In the genomic region with DNA sequence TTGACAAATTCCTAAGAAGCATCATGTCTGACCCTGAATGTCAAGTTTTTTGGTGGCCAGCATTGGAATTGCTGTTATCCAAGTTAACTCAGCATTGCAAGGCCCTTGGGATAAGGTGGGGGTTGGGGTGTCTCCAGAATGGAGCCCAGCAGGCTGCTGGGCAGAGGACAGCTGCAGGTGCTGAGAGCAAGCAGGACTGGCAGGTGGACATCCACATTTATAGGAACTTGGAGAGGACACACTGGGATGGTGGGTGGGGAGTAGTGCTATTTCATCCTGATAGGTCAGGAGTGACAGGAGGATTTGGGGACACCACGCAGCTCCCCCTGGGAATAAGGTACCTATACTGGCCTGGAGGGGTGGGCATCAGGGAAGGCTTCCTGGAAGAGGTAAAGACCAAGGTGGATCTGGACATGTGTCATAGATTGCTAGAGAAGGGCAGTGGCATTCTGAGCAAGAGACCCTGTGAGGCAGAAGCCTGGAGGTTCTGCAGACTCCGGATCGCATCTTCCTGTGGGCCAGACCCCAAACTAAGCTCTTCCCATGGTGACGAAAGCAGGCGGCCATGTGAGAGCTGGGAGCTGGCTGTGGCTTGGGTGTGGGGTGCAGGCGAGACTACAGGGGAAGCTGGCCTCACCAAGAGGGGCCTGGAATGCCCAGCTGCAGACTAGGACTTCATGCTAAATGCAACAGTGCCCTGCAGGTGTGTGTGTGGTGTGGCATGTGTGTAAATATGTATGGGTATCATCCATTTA, we compare ENCODE assay signal across 14 cellular contexts.
"Had no signal": no experiment of that assay in that cellular context is flagged by ENCODE, and none has a peak within 500 bp of the region (broad histone marks: within the 10 kb centered on the region; RNA-seq: fewer than 3 reads in every experiment).

No MANE protein-coding gene starts in this region.

- H3K27ac Mint-ChIP-seq: activated CD4-positive, alpha-beta memory T cell treated with anti-CD3 and anti-CD28 coated beads for 36 hours; activated CD4-positive, alpha-beta T cell treated with anti-CD3 and anti-CD28 coated beads for 36 hours; activated CD8-positive, alpha-beta memory T cell treated with anti-CD3 and anti-CD28 coated beads, Interleukin-2, amount 10 ng/mL, durations not matched to agents 7 days and 5 days; activated T-cell treated with anti-CD3 and anti-CD28 coated beads, Interleukin-2, amount 50 U/mL, for 24 hours; stimulated activated naive CD8-positive, alpha-beta T cell treated with anti-CD3 and anti-CD28 coated beads, Interleukin-15, amount 100 ng/mL, for 72 hours had no signal

- H3K27me3 Mint-ChIP-seq: activated CD4-positive, alpha-beta memory T cell treated with anti-CD3 and anti-CD28 coated beads for 36 hours; activated CD4-positive, alpha-beta T cell treated with anti-CD3 and anti-CD28 coated beads for 36 hours; activated CD8-positive, alpha-beta memory T cell treated with anti-CD3 and anti-CD28 coated beads, Interleukin-2, amount 10 ng/mL, durations not matched to agents 7 days and 5 days; activated T-cell treated with anti-CD3 and anti-CD28 coated beads, Interleukin-2, amount 50 U/mL, for 24 hours; naive thymus-derived CD8-positive, alpha-beta T cell; stimulated activated naive CD8-positive, alpha-beta T cell treated with anti-CD3 and anti-CD28 coated beads, Interleukin-15, amount 100 ng/mL, for 72 hours had no signal

- H3K36me3 Mint-ChIP-seq: activated CD4-positive, alpha-beta memory T cell treated with anti-CD3 and anti-CD28 coated beads for 36 hours; activated CD8-positive, alpha-beta memory T cell treated with anti-CD3 and anti-CD28 coated beads, Interleukin-2, amount 10 ng/mL, durations not matched to agents 7 days and 5 days; naive thymus-derived CD8-positive, alpha-beta T cell had no signal

- DNase-seq: activated CD4-positive, alpha-beta memory T cell treated with anti-CD3 and anti-CD28 coated beads for 36 hours; activated CD4-positive, alpha-beta T cell treated with anti-CD3 and anti-CD28 coated beads for 36 hours; activated CD8-positive, alpha-beta memory T cell treated with anti-CD3 and anti-CD28 coated beads, Interleukin-2, amount 10 ng/mL, durations not matched to agents 7 days and 5 days; activated naive CD4-positive, alpha-beta T cell; activated T-cell treated with anti-CD3 and anti-CD28 coated beads, Interleukin-2, amount 50 U/mL, for 24 hours; mammary epithelial cell; mucosa of descending colon; right lobe of liver; stimulated activated naive CD8-positive, alpha-beta T cell treated with anti-CD3 and anti-CD28 coated beads, Interleukin-15, amount 100 ng/mL, for 72 hours had no signal

- FAIRE-seq: bronchial epithelial cell, islet of Langerhans had no signal

- H3K9me3 ChIP-seq: mucosa of descending colon, right lobe of liver had no signal

- H3K9me3 Mint-ChIP-seq: activated CD4-positive, alpha-beta memory T cell treated with anti-CD3 and anti-CD28 coated beads for 36 hours; activated T-cell treated with anti-CD3 and anti-CD28 coated beads, Interleukin-2, amount 50 U/mL, for 24 hours; naive thymus-derived CD8-positive, alpha-beta T cell; stimulated activated naive CD8-positive, alpha-beta T cell treated with anti-CD3 and anti-CD28 coated beads, Interleukin-15, amount 100 ng/mL, for 72 hours had no signal

- H3K27me3 ChIP-seq: right lobe of liver had no signal

- ATAC-seq: activated CD4-positive, alpha-beta T cell treated with anti-CD3 and anti-CD28 coated beads for 36 hours; activated CD8-positive, alpha-beta memory T cell treated with anti-CD3 and anti-CD28 coated beads, Interleukin-2, amount 10 ng/mL, durations not matched to agents 7 days and 5 days; left lobe of liver; mucosa of descending colon; naive thymus-derived CD8-positive, alpha-beta T cell; right lobe of liver; stimulated activated naive CD8-positive, alpha-beta T cell treated with anti-CD3 and anti-CD28 coated beads, Interleukin-15, amount 100 ng/mL, for 72 hours had no signal

- H3K4me2 ChIP-seq: smooth muscle cell had no signal

- H3K4me3 Mint-ChIP-seq: activated CD4-positive, alpha-beta memory T cell treated with anti-CD3 and anti-CD28 coated beads for 36 hours; activated CD4-positive, alpha-beta T cell treated with anti-CD3 and anti-CD28 coated beads for 36 hours; activated CD8-positive, alpha-beta memory T cell treated with anti-CD3 and anti-CD28 coated beads, Interleukin-2, amount 10 ng/mL, durations not matched to agents 7 days and 5 days; activated T-cell treated with anti-CD3 and anti-CD28 coated beads, Interleukin-2, amount 50 U/mL, for 24 hours; naive thymus-derived CD8-positive, alpha-beta T cell; stimulated activated naive CD8-positive, alpha-beta T cell treated with anti-CD3 and anti-CD28 coated beads, Interleukin-15, amount 100 ng/mL, for 72 hours had no signal

- H3K27ac ChIP-seq: right lobe of liver had no signal

- H3K36me3 ChIP-seq: right lobe of liver had no signal

- H3K4me3 ChIP-seq: mucosa of descending colon, right lobe of liver, smooth muscle cell had no signal
